Comparison of ENCODE assay signal across 8 cellular contexts in the genomic region with DNA sequence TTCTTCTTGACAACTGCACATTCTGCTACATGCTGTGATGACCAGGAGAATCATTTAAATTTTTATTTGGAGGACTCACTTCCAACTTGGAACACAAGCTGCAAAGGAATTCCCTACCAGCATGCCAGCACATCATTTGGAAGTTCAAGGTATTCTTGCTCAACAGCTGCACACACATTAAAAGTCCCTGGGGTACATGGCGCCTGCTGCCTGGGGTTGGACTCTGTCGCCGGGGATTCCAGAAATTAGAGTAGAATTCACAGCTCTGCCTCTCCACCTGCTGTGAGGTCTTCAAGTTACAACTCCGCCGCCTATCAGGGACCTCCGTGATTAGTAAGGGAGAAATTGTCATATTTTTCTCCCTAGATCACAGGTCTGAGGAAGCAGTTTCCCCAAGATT. TPM values are rescaled to one million over a fixed set of nuclear protein-coding genes. Genes with fewer than 3 reads are reported as not detected.
DNase-seq lines count a peak whose midpoint lies in the region; ATAC-seq and TF ChIP-seq lines count a peak whose summit lies in the region.

No MANE protein-coding gene starts in this region.

- in situ Hi-C loops in astrocyte of the spinal cord (cut with HindIII; ENCODE audit: low sequenced_read_pairs), result no loop called here

- H3K36me3 ChIP-seq in heart right ventricle (peaks cover 12 to 49% (median 36%) of the 10 kb centered on the region in 9 donors), mucosa of stomach (ENCODE audit: control insufficient read depth, insufficient read depth, low read length) (peaks cover 22% of the 10 kb centered on the region), vagina (peaks cover 13 to 36% of the 10 kb centered on the region in 2 donors)

- peaks cover 0 to 18% (median 9%) of the 10 kb centered on the region in 9 donors for H3K4me1 ChIP-seq in heart right ventricle
- peaks cover 4% of the 10 kb centered on the region for H3K4me1 ChIP-seq in mucosa of stomach (ENCODE audit: control insufficient read depth, insufficient read depth, low read length)
- peaks cover 15% of the 10 kb centered on the region for H3K4me1 ChIP-seq in vagina

- TF ChIP-seq CTCF in heart right ventricle (IDR thresholded peaks at IDR 0.05), result no peak
- no peak for TF ChIP-seq CTCF in astrocyte of the spinal cord (IDR thresholded peaks at IDR 0.05; ENCODE audit: low read depth, low read length)
- TF ChIP-seq CTCF in vagina (IDR thresholded peaks at IDR 0.05), result no peak

- intact Hi-C loops in heart right ventricle (cut with DNase I) (no loop called here), Right ventricle myocardium superior (cut with DNase I) (no loop called here), vagina (cut with DNase I) (no loop called here)

- no peak for DNase-seq in heart right ventricle
- no peak for DNase-seq in Right ventricle myocardium superior
- DNase-seq in astrocyte of the spinal cord (ENCODE audit: low read depth, low spot score), result no peak
- DNase-seq in vagina (ENCODE audit: extremely low spot score in 2 of 2), result no peak
- no peak for DNase-seq in caudate nucleus (lab: John Stamatoyannopoulos, UW)
- no peak for DNase-seq in H4 (ENCODE audit: low spot score)

- ATAC-seq in heart right ventricle, result no peak
- ATAC-seq in Right ventricle myocardium superior (ENCODE audit: poor library complexity), result no peak
- no peak for ATAC-seq in HG03139 (IDR thresholded peaks at IDR 0.05; ENCODE audit: unreplicated experiment)

- H3K27ac ChIP-seq in heart right ventricle (peak overlapping the region in 2 of 10 donors; percentile 92 to 94), vagina (no peak overlapping the region), caudate nucleus (ENCODE audit: low read depth, low read length) (no peak overlapping the region)

- H3K27me3 ChIP-seq in heart right ventricle (no peaks in the 10 kb centered on the region), mucosa of stomach (ENCODE audit: control insufficient read depth, insufficient read depth, low read length) (peaks cover 2% of the 10 kb centered on the region), vagina (no peaks in the 10 kb centered on the region)

- H3K9me3 ChIP-seq in heart right ventricle (peaks cover 0 to 52% (median 34%) of the 10 kb centered on the region in 11 donors), mucosa of stomach (ENCODE audit: control insufficient read depth, low read length) (peaks cover 30% of the 10 kb centered on the region), vagina (peaks cover 22% of the 10 kb centered on the region)

- no peak for TF ChIP-seq POLR2A in vagina (IDR thresholded peaks at IDR 0.05)

- H3K9ac ChIP-seq in mucosa of stomach (ENCODE audit: low read length), result no peak overlapping the region

- H3K4me3 ChIP-seq in heart right ventricle, result peak overlapping the region in 8 of 10 donors; percentile 72 to 98 (median 92)
- H3K4me3 ChIP-seq in astrocyte of the spinal cord (ENCODE audit: low read depth, low read length), result peak overlapping the region; percentile 55
- H3K4me3 ChIP-seq in mucosa of stomach (ENCODE audit: low read length), result peak overlapping the region; percentile 77
- H3K4me3 ChIP-seq in vagina, result peak overlapping the region; percentile 80 to 94

- WGBS in heart right ventricle, 2 donors, result 98% methylated on average over 6 of the region's 6 CpGs

RNA-seq across cellular contexts. Expression of gene ZNF32, which starts 1.1 kb away (rescaled TPM):
- total RNA-seq in heart right ventricle (10 to 100 TPM; 34.4 to 52.3 (median 41.6) TPM), Right ventricle myocardium superior (52.7 TPM), vagina (51.1 TPM)
- 10 to 100 TPM; 44.9 to 73.8 TPM for polyA plus RNA-seq in heart right ventricle
- 64.5 and 72.1 TPM in 2 replicates for total RNA-seq in H4 (2014; rRNA removed; shearing (Covaris generic))

RNA-seq across cellular contexts. Expression of gene ZNF485, which starts 41.3 kb away (rescaled TPM):
- 1 to 10 TPM in 8 of 10 donors, under 1 TPM in 2; 0.81 to 2.3 (median 1.5) TPM for total RNA-seq in heart right ventricle
- 1 to 10 TPM in 1 of 2 donors, under 1 TPM in 1; 0.94 to 2.3 TPM for polyA plus RNA-seq in heart right ventricle
- 1.4 TPM for total RNA-seq in Right ventricle myocardium superior
- total RNA-seq in vagina, result 5.4 TPM
- total RNA-seq in H4 (2014; rRNA removed; shearing (Covaris generic)), result 3.3 and 3.6 TPM in 2 replicates
